In the genomic region with DNA sequence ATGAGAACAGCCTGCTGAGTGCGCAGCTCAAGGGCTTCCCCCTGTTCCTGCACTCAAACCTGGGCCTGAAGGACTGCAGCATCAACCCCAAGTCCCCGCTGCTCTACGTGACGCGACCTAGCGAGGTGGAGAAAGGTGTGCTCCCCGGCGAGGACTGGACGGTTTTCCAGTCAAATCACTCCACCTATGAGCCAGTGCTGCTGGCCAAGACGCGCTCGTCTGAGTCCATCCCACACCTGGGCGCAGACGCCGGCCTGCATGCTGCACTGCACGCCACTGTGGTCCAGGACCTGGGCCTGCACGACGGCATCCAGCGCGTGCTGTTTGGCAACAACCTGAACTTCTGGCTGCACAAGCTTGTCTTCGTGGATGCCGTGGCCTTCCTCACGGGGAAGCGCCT, we compare ENCODE assay signal across 15 cellular contexts. TPM values are rescaled to one million over a fixed set of nuclear protein-coding genes. Genes with fewer than 3 reads are reported as not detected.
DNase-seq lines count a peak whose midpoint lies in the region; ATAC-seq, FAIRE-seq and TF ChIP-seq lines count a peak whose summit lies in the region.
"Had no signal": no experiment of that assay in that cellular context is flagged by ENCODE, and none has a peak within 500 bp of the region (broad histone marks: within the 10 kb centered on the region; RNA-seq: fewer than 3 reads in every experiment).

No MANE protein-coding gene starts in this region.

- H3K27me3 ChIP-seq in HepG2 (ENCODE audit: control insufficient read depth in 1 of 2, insufficient read depth in 2 of 2, low read length in 2 of 2) (no peaks in the 10 kb centered on the region), right lobe of liver (no peaks in the 10 kb centered on the region), endothelial cell of umbilical vein (ENCODE audit: control insufficient read depth in 2 of 2, insufficient read depth in 2 of 2, low read length in 2 of 2) (no peaks in the 10 kb centered on the region), trophoblast cell (ENCODE audit: insufficient read depth, low read length) (no peaks in the 10 kb centered on the region)
- H3K27me3 ChIP-seq: BLaER1 treated with 17β-estradiol and CSF1 and Interleukin-3, amounts not matched to agents 10 nM and 100 nM had no signal

- H3K23ac ChIP-seq in trophoblast cell (ENCODE audit: low read length) = no peak overlapping the region

- in situ Hi-C loops in HepG2 (cut with HindIII; ENCODE audit: extremely low pct_ligation_motif_present, low pct_unique_long_range_greater_than_20kb) = no loop called here

- intact Hi-C loops in HepG2 (cut with micrococcal nuclease; ENCODE audit: unreplicated experiment) (no loop called here), right lobe of liver (cut with DNase I) (no loop called here), endothelial cell of umbilical vein (cut with micrococcal nuclease) (no loop called here)

- peak overlapping the region; percentile 21 for H3K18ac ChIP-seq in trophoblast cell (ENCODE audit: low read length)

- TF ChIP-seq RAD21 in HepG2 (CRISPR knock-in tag; IDR thresholded peaks at IDR 0.05) = no peak

- WGBS in HepG2 (ENCODE audit: low lambda C conversion rate) = 97% methylated on average over 24 of the region's 24 CpGs
- 90% methylated on average over 4 of the region's 24 CpGs for WGBS in right lobe of liver (ENCODE audit: insufficient coverage, low coverage, low lambda C conversion rate, missing lambda C conversion rate)
- WGBS in trophoblast cell (ENCODE audit: extremely low coverage, insufficient coverage, insufficient read length) = no CpG with 5 or more reads among the region's 24 CpGs

- no peak for DNase-seq in HepG2 (ENCODE audit: low spot score)
- no peak for DNase-seq in right lobe of liver
- no peak for DNase-seq in endothelial cell of umbilical vein (ENCODE audit: low read depth, low spot score)
- DNase-seq in trophoblast cell = no peak
- no peak for DNase-seq in erythroblast (lab: John Stamatoyannopoulos, UW)
- no peak for DNase-seq in GM03348 (ENCODE audit: low spot score)
- DNase-seq: CD8-positive, alpha-beta T cell; DMS 273 treated with DMSO at 0.1 percent for 48 hours; DMS53; DND-41; EL had no signal

- H3K79me1 ChIP-seq in trophoblast cell (ENCODE audit: low read length) = no peaks in the 10 kb centered on the region

- ATAC-seq in HepG2 (no peak), right lobe of liver (no peak)
- ATAC-seq: CD8-positive, alpha-beta T cell had no signal

- TF ChIP-seq EP300 in HepG2 (IDR thresholded peaks at IDR 0.05; ENCODE audit: low read depth in 2 of 2, low read length in 2 of 2) (no peak), HepG2 (CRISPR knock-in tag; IDR thresholded peaks at IDR 0.05; ENCODE audit: borderline replicate concordance) (no peak)

- H4K8ac ChIP-seq in trophoblast cell (ENCODE audit: low read depth, low read length) = no peak overlapping the region

- H2AK5ac ChIP-seq in trophoblast cell (ENCODE audit: low read length) = no peak overlapping the region

- no peak overlapping the region for H4K91ac ChIP-seq in trophoblast cell (ENCODE audit: low read depth, low read length)

- TF ChIP-seq POLR2A in HepG2 (IDR thresholded peaks at IDR 0.05; ENCODE audit: insufficient read depth in 1 of 2, low read depth in 2 of 2, low read length in 2 of 2) (no peak), right lobe of liver (IDR thresholded peaks at IDR 0.05) (no peak), endothelial cell of umbilical vein (IDR thresholded peaks at IDR 0.05; ENCODE audit: low read depth, low read length) (no peak), erythroblast (IDR thresholded peaks at IDR 0.05; ENCODE audit: low read length) (no peak)

- H2AFZ ChIP-seq in HepG2 (ENCODE audit: low read length) = no peak overlapping the region
- H2AFZ ChIP-seq in endothelial cell of umbilical vein (ENCODE audit: low read depth, low read length) = no peak overlapping the region
- no peak overlapping the region for H2AFZ ChIP-seq in trophoblast cell (ENCODE audit: insufficient read depth, low read length, poor library complexity)

- BruUV-seq in HepG2 (replicated peaks; lab: Mats Ljungman, UMichigan) (no TSS peak), endothelial cell of umbilical vein (replicated peaks; lab: Mats Ljungman, UMichigan) (TSS peak; percentile 34)

- TF ChIP-seq CTCF in HepG2 (CRISPR knock-in tag; IDR thresholded peaks at IDR 0.05) (no peak), right lobe of liver (IDR thresholded peaks at IDR 0.05) (no peak), endothelial cell of umbilical vein (IDR thresholded peaks at IDR 0.05; ENCODE audit: extremely low read depth in 1 of 2, insufficient read depth in 1 of 2, low read depth in 1 of 2, low read length in 2 of 2) (no peak)

- H2BK12ac ChIP-seq in trophoblast cell (ENCODE audit: low read length) = no peak overlapping the region

- H3K9me3 ChIP-seq in HepG2 (ENCODE audit: low read length) (no peaks in the 10 kb centered on the region), right lobe of liver (no peaks in the 10 kb centered on the region), endothelial cell of umbilical vein (replicated peaks; ENCODE audit: control insufficient read depth, insufficient read depth, low read length) (no peaks in the 10 kb centered on the region), trophoblast cell (ENCODE audit: insufficient read depth, low read depth, low read length) (no peaks in the 10 kb centered on the region)
- H3K9me3 ChIP-seq: BLaER1 treated with 17β-estradiol and CSF1 and Interleukin-3, amounts not matched to agents 10 nM and 100 nM; HAP-1 had no signal

- H3K27ac ChIP-seq in HepG2 (ENCODE audit: extremely low read length, insufficient read depth, low read length) (no peak overlapping the region), right lobe of liver (no peak overlapping the region), endothelial cell of umbilical vein (ENCODE audit: insufficient read depth, low read depth, low read length) (no peak overlapping the region), trophoblast cell (ENCODE audit: low read depth, low read length) (no peak overlapping the region)
- H3K27ac ChIP-seq: BLaER1 treated with 17β-estradiol and CSF1 and Interleukin-3, amounts not matched to agents 10 nM and 100 nM had no signal

- dilution Hi-C loops in endothelial cell of umbilical vein (cut with MboI; ENCODE audit: extremely low pct_ligation_motif_present, low sequenced_read_pairs) = no loop called here

- H3K4ac ChIP-seq in trophoblast cell (ENCODE audit: low read depth, low read length) = no peak overlapping the region

- no peak overlapping the region for H3K14ac ChIP-seq in trophoblast cell (ENCODE audit: low read length)

- H3K4me2 ChIP-seq in HepG2 (ENCODE audit: low read depth, low read length) (no peak overlapping the region), endothelial cell of umbilical vein (ENCODE audit: insufficient read depth, low read length) (no peak overlapping the region), trophoblast cell (ENCODE audit: low read length) (no peak overlapping the region)
- H3K4me2 ChIP-seq: BLaER1 treated with 17β-estradiol and CSF1 and Interleukin-3, amounts not matched to agents 10 nM and 100 nM had no signal

- no peak for FAIRE-seq in HepG2 (lab: Jason Lieb, UNC)
- FAIRE-seq in endothelial cell of umbilical vein (lab: Jason Lieb, UNC) = no peak
- FAIRE-seq: GM12891, GM19239 had no signal

- H3K4me1 ChIP-seq in HepG2 (ENCODE audit: insufficient read depth, low read length) (peaks cover 49% of the 10 kb centered on the region), right lobe of liver (peaks cover 0 to 50% (median 25%) of the 10 kb centered on the region in 4 donors), endothelial cell of umbilical vein (ENCODE audit: control insufficient read depth, extremely low read depth, insufficient read depth, low read length) (no peaks in the 10 kb centered on the region), trophoblast cell (ENCODE audit: control insufficient read depth in 1 of 2, insufficient read depth in 2 of 2, low read length in 2 of 2) (peaks cover 7 to 8% of the 10 kb centered on the region in 2 experiments)

- POLR2A ChIA-PET in HepG2 (lab: Yijun Ruan, JAX) (interaction anchor here (6.3 kb wide), 1 partner anchor 14 kb away, joined by 86 read pairs; no protein-coding TSS in a partner anchor), endothelial cell of umbilical vein (lab: Charles Lee) (no interaction called here)

- H4K12ac ChIP-seq in trophoblast cell (ENCODE audit: low read depth, low read length) = no peak overlapping the region

- CTCF ChIA-PET in HepG2 (lab: Yijun Ruan, JAX; ENCODE audit: low intra/inter-chr PET ratio, low total read pairs) (no interaction called here), endothelial cell of umbilical vein (lab: Charles Lee) (interaction anchor here (1.6 kb wide), 1 partner anchor 17 kb away, joined by 7 read pairs; no protein-coding TSS in a partner anchor)

- H3K9ac ChIP-seq in HepG2 (ENCODE audit: insufficient read depth, low read depth, low read length) (no peak overlapping the region), endothelial cell of umbilical vein (replicated peaks; ENCODE audit: extremely low read depth, insufficient read depth, low read length) (no peak overlapping the region), trophoblast cell (ENCODE audit: low read length) (no peak overlapping the region)

- H3K4me3 ChIP-seq in HepG2 (replicated peaks in 1 of 3; ENCODE audit: insufficient read depth in 1 of 3, low read depth in 2 of 3, low read length in 3 of 3) (no peak overlapping the region), right lobe of liver (no peak overlapping the region), endothelial cell of umbilical vein (replicated peaks in 1 of 3; ENCODE audit: insufficient read depth in 1 of 3, low read depth in 1 of 3, low read length in 3 of 3) (no peak overlapping the region), trophoblast cell (ENCODE audit: low read depth, low read length) (no peak overlapping the region)
- H3K4me3 ChIP-seq: BLaER1 treated with 17β-estradiol and CSF1 and Interleukin-3, amounts not matched to agents 10 nM and 100 nM; HAP-1 had no signal

- no peak overlapping the region for H2BK120ac ChIP-seq in trophoblast cell (ENCODE audit: insufficient read depth, low read length, poor library complexity)

- H3K79me2 ChIP-seq in HepG2 (ENCODE audit: insufficient read depth, low read length) (peaks cover 32% of the 10 kb centered on the region), endothelial cell of umbilical vein (ENCODE audit: control insufficient read depth, insufficient read depth, low read length) (peaks cover 20% of the 10 kb centered on the region), trophoblast cell (ENCODE audit: control insufficient read depth, insufficient read depth, low read length, poor library complexity) (peaks cover 12% of the 10 kb centered on the region)

- H2BK5ac ChIP-seq in trophoblast cell (ENCODE audit: low read depth, low read length, poor library complexity) = no peak overlapping the region

- H3K9me1 ChIP-seq in endothelial cell of umbilical vein (replicated peaks; ENCODE audit: control insufficient read depth, extremely low read depth, insufficient read depth, low read length) = no peaks in the 10 kb centered on the region

- H4K20me1 ChIP-seq in HepG2 (ENCODE audit: insufficient read depth, low read length) = no peaks in the 10 kb centered on the region
- no peaks in the 10 kb centered on the region for H4K20me1 ChIP-seq in endothelial cell of umbilical vein (replicated peaks; ENCODE audit: control insufficient read depth, extremely low read depth, insufficient read depth, low read length)

- H3K36me3 ChIP-seq in HepG2 (replicated peaks in 1 of 2; ENCODE audit: control insufficient read depth in 1 of 2, insufficient read depth in 2 of 2, low read length in 2 of 2) (peaks cover 15 to 56% of the 10 kb centered on the region in 2 experiments), right lobe of liver (peaks cover 0 to 43% (median 17%) of the 10 kb centered on the region in 4 donors), endothelial cell of umbilical vein (ENCODE audit: control insufficient read depth in 2 of 2, extremely low read depth in 1 of 2, insufficient read depth in 2 of 2, low read length in 2 of 2) (peaks cover 0 to 24% of the 10 kb centered on the region in 2 experiments), trophoblast cell (ENCODE audit: control insufficient read depth in 1 of 2, insufficient read depth in 2 of 2, low read length in 2 of 2) (peaks cover 53 to 73% of the 10 kb centered on the region in 2 experiments)

RNA-seq across cellular contexts. Expression of a gene that starts 19.9 kb away (rescaled TPM):
- total RNA-seq in HepG2 (2016; rRNA removed; fragmentation: Illumina TruSeq; extraction: Trizol) (22.1 and 26.2 TPM in 2 replicates), right lobe of liver (10 to 100 TPM; 38.1 to 97.5 (median 76.0) TPM), endothelial cell of umbilical vein (86.5 and 102 TPM in 2 replicates)
- total RNA-seq in HepG2 (2016; cell fraction: cytosol; rRNA removed; fragmentation: Illumina TruSeq; extraction: Trizol; ENCODE audit: low read depth) = 6.5 and 8.8 TPM in 2 replicates
- total RNA-seq in HepG2 (2016; cell fraction: insoluble cytoplasmic fraction; rRNA removed; fragmentation: Illumina TruSeq; extraction: Trizol) = 19.6 and 25.2 TPM in 2 replicates
- total RNA-seq in HepG2 (2016; cell fraction: membrane; rRNA removed; fragmentation: Illumina TruSeq; extraction: Trizol) = 16.4 and 18.4 TPM in 2 replicates
- total RNA-seq in HepG2 (2016; cell fraction: nucleus; rRNA removed; fragmentation: Illumina TruSeq; extraction: Trizol) = 25.2 and 29.3 TPM in 2 replicates
- polyA plus RNA-seq in HepG2 (2011; rRNA removed) (23.8 and 35.0 TPM in 2 replicates), endothelial cell of umbilical vein (38.6 and 42.6 TPM in 2 replicates)
- polyA plus RNA-seq in HepG2 (2011; cell fraction: cytosol; rRNA removed) = 18.9 and 20.3 TPM in 2 replicates
- polyA plus RNA-seq in HepG2 (2011; cell fraction: nucleus; rRNA removed) = 67.6 and 71.1 TPM in 2 replicates
- polyA plus RNA-seq in HepG2 (2012) = 36.0 and 40.8 TPM in 2 replicates
- 2.7 and 3.1 TPM in 2 replicates for polyA plus RNA-seq in HepG2 (2016; cell fraction: cytosol; fragmentation: Illumina TruSeq; extraction: Trizol; ENCODE audit: low read depth)
- polyA plus RNA-seq in HepG2 (2016; cell fraction: insoluble cytoplasmic fraction; fragmentation: Illumina TruSeq; extraction: Trizol; ENCODE audit: low read depth) = 15.4 and 18.3 TPM in 2 replicates
- 7.8 TPM in 2 replicates for polyA plus RNA-seq in HepG2 (2016; cell fraction: membrane; fragmentation: Illumina TruSeq; extraction: Trizol; ENCODE audit: low read depth)
- polyA plus RNA-seq in HepG2 (2016; cell fraction: nucleus; fragmentation: Illumina TruSeq; extraction: Trizol; ENCODE audit: insufficient read depth, low read depth) = 29.1 and 30.9 TPM in 2 replicates
- polyA minus RNA-seq in HepG2 (2011; rRNA and poly(A)+ RNA removed; ENCODE audit: low replicate concordance) = 12.5 and 73.9 TPM in 2 replicates
- 20.8 and 29.5 TPM in 2 replicates for polyA minus RNA-seq in HepG2 (2011; cell fraction: cytosol; rRNA and poly(A)+ RNA removed)
- polyA minus RNA-seq in HepG2 (2011; cell fraction: nucleus; rRNA and poly(A)+ RNA removed) = 55.1 and 55.2 TPM in 2 replicates
- 32.7 and 36.4 TPM in 2 replicates for polyA plus RNA-seq in endothelial cell of umbilical vein (2011; cell fraction: cytosol; rRNA removed)
- polyA plus RNA-seq in endothelial cell of umbilical vein (2011; cell fraction: nucleus; rRNA removed) = 52.9 and 53.3 TPM in 2 replicates
- 38.6 and 45.7 TPM in 2 replicates for polyA plus RNA-seq in endothelial cell of umbilical vein (2012)
- 59.5 and 71.2 TPM in 2 replicates for polyA minus RNA-seq in endothelial cell of umbilical vein
- 6.8 TPM for polyA minus RNA-seq in endothelial cell of umbilical vein (2011; cell fraction: cytosol; rRNA and poly(A)+ RNA removed)
- 36.7 and 45.1 TPM in 2 replicates for polyA minus RNA-seq in endothelial cell of umbilical vein (2011; cell fraction: nucleus; rRNA and poly(A)+ RNA removed)
- 98.1 and 98.9 TPM in 2 replicates for polyA plus RNA-seq in trophoblast cell (2013)
